7 cellular contexts compared by ENCODE assay signal in genomic region chr10:114938818-114939193, GRCh38. TPM values are rescaled to one million over a fixed set of nuclear protein-coding genes. Genes with fewer than 3 reads are reported as not detected.
DNase-seq lines count a peak whose midpoint lies in the region; ATAC-seq and TF ChIP-seq lines count a peak whose summit lies in the region.

No MANE protein-coding gene starts in this region.

- H3K4me3 Mint-ChIP-seq in activated B cell treated with CpG ODN at 0.5 μM for 24 hours = peak overlapping the region; percentile 97
- peak overlapping the region; percentile 93 to 94 for H3K4me3 Mint-ChIP-seq in stimulated activated naive B cell treated with anti-CD40 and anti-IgM and Interleukin-4, amounts not matched to agents 10 μg/mL and 1 μg/mL and 100 μg/mL, for 72 hours

- peaks cover 2% of the 10 kb centered on the region for H3K27me3 Mint-ChIP-seq in activated B cell treated with CpG ODN at 0.5 μM for 24 hours
- no peaks in the 10 kb centered on the region for H3K27me3 Mint-ChIP-seq in stimulated activated naive B cell treated with anti-CD40 and anti-IgM and Interleukin-4, amounts not matched to agents 10 μg/mL and 1 μg/mL and 100 μg/mL, for 72 hours

- CTCF ChIA-PET in activated B cell treated with CpG ODN at 0.5 μM for 24 hours (lab: Charles Lee) = interaction anchor here (1.8 kb wide), 1 partner anchor 117 kb away, joined by 7 read pairs; the partner anchor contains the start of gene FHIP2A

- POLR2A ChIA-PET in activated B cell treated with CpG ODN at 0.5 μM for 24 hours (lab: Charles Lee) = interaction anchor here (1.1 to 1.9 kb wide), 3 partner anchors 8 to 117 kb away, joined by 3 to 9 read pairs (median 4); partner anchors contain the start of gene FHIP2A

- peaks cover 25% of the 10 kb centered on the region for H3K36me3 Mint-ChIP-seq in activated B cell treated with CpG ODN at 0.5 μM for 24 hours (ENCODE audit: low read depth)
- H3K36me3 Mint-ChIP-seq in stimulated activated naive B cell treated with anti-CD40 and anti-IgM and Interleukin-4, amounts not matched to agents 10 μg/mL and 1 μg/mL and 100 μg/mL, for 72 hours = peaks cover 5 to 14% of the 10 kb centered on the region in 2 donors

- H3K4me3 ChIP-seq in HFF-Myc (replicated peaks; ENCODE audit: low read depth, low read length) (peak overlapping the region; percentile 73), iPS-11a (ENCODE audit: low read depth, low read length) (peak overlapping the region; percentile 94)

- TF ChIP-seq CTCF in HFF-Myc (IDR thresholded peaks at IDR 0.05; ENCODE audit: low read depth, low read length, missing control alignments) (no peak), activated B cell treated with CpG ODN at 0.5 μM for 24 hours (IDR thresholded peaks at IDR 0.05) (no peak)

- H3K9me3 Mint-ChIP-seq in activated B cell treated with CpG ODN at 0.5 μM for 24 hours = no peaks in the 10 kb centered on the region
- H3K9me3 Mint-ChIP-seq in stimulated activated naive B cell treated with anti-CD40 and anti-IgM and Interleukin-4, amounts not matched to agents 10 μg/mL and 1 μg/mL and 100 μg/mL, for 72 hours = no peaks in the 10 kb centered on the region

- peaks cover 24% of the 10 kb centered on the region for H3K4me1 Mint-ChIP-seq in activated B cell treated with CpG ODN at 0.5 μM for 24 hours
- peaks cover 5 to 24% of the 10 kb centered on the region in 2 donors for H3K4me1 Mint-ChIP-seq in stimulated activated naive B cell treated with anti-CD40 and anti-IgM and Interleukin-4, amounts not matched to agents 10 μg/mL and 1 μg/mL and 100 μg/mL, for 72 hours

- ATAC-seq in activated B cell treated with CpG ODN at 0.5 μM for 24 hours (ENCODE audit: low read depth) (no peak), HG03457 (IDR thresholded peaks at IDR 0.05; ENCODE audit: unreplicated experiment) (no peak)
- ATAC-seq in stimulated activated naive B cell treated with anti-CD40 and anti-IgM and Interleukin-4, amounts not matched to agents 10 μg/mL and 1 μg/mL and 100 μg/mL, for 72 hours (replicated peaks) = no peak

- intact Hi-C loops in activated B cell treated with CpG ODN at 0.5 μM for 24 hours (cut with micrococcal nuclease) = loop anchor here (1.0 to 10.0 kb wide), 7 partner anchors 118 to 1257 kb away; partner anchors contain the start of genes CCDC186 and FHIP2A

- DNase-seq in HFF-Myc (ENCODE audit: extremely low read depth, low read depth) (no peak), activated B cell treated with CpG ODN at 0.5 μM for 24 hours (no peak), NCI-H2171 treated with DMSO at 0.1 percent for 48 hours (lab: John Stamatoyannopoulos, UW) (no peak), EL (no peak)
- DNase-seq in stimulated activated naive B cell treated with anti-CD40 and anti-IgM and Interleukin-4, amounts not matched to agents 10 μg/mL and 1 μg/mL and 100 μg/mL, for 72 hours = no peak

- H3K27ac Mint-ChIP-seq in activated B cell treated with CpG ODN at 0.5 μM for 24 hours = peak overlapping the region; percentile 95
- peak overlapping the region; percentile 98 for H3K27ac Mint-ChIP-seq in stimulated activated naive B cell treated with anti-CD40 and anti-IgM and Interleukin-4, amounts not matched to agents 10 μg/mL and 1 μg/mL and 100 μg/mL, for 72 hours

RNA-seq across cellular contexts. Expression of gene TRUB1, which starts 0.8 kb away (rescaled TPM):
- total RNA-seq in activated B cell treated with CpG ODN at 0.5 μM for 24 hours = 13.0 and 13.9 TPM in 2 replicates
